ENCODE assay signal across 17 cellular contexts in the genomic region with DNA sequence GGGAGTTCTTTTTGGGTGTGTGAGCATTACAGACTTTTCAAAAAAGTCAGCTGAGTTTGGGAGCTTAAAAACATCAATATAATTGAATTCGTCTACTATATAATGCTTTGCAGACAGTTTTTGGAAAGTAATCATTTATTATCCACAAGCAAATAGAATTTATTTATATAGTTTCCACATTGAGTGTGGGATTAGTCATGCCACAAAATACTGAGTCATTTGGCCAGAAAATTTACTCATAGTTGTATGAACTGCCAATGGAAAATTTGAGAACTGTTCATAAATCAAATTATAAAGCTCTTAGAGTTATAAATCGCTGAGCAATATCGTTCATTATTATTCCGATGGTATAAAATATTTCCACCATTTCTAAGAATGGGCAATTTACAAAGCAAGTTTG. TPM values are rescaled to one million over a fixed set of nuclear protein-coding genes. Genes with fewer than 3 reads are reported as not detected.
DNase-seq lines count a peak whose midpoint lies in the region; ATAC-seq, FAIRE-seq and TF ChIP-seq lines count a peak whose summit lies in the region.
"Had no signal": no experiment of that assay in that cellular context is flagged by ENCODE, and none has a peak within 500 bp of the region (broad histone marks: within the 10 kb centered on the region; RNA-seq: fewer than 3 reads in every experiment).

No MANE protein-coding gene starts in this region.

- ATAC-seq in GM18858 (IDR thresholded peaks at IDR 0.05; ENCODE audit: unreplicated experiment), result no peak
- ATAC-seq in HG02610 (IDR thresholded peaks at IDR 0.05; ENCODE audit: unreplicated experiment), result no peak
- ATAC-seq: body of pancreas; GM23338; lower lobe of right lung; natural killer cell treated with Interleukin-12 subunit alpha and Interleukin-12 subunit beta and Interleukin-15 and Interleukin-18, amount 100 ng/mL, for 72 hours; psoas muscle; Right ventricle myocardium inferior had no signal

- H3K4me2 ChIP-seq in keratinocyte (ENCODE audit: control insufficient read depth, extremely low read depth, insufficient read depth, low read depth, low read length), result peak overlapping the region; percentile 42
- H3K4me2 ChIP-seq: BLaER1, GM23338 had no signal

- H3K79me2 ChIP-seq in keratinocyte (ENCODE audit: control insufficient read depth, insufficient read depth, low read length), result no peaks in the 10 kb centered on the region

- no peaks in the 10 kb centered on the region for H3K9me1 ChIP-seq in keratinocyte (ENCODE audit: control insufficient read depth, extremely low read depth, insufficient read depth, low read length)

- H2AFZ ChIP-seq in keratinocyte (ENCODE audit: control insufficient read depth, low read length), result no peak overlapping the region
- H2AFZ ChIP-seq: GM23338 had no signal

- H3K4me3 ChIP-seq in brain microvascular endothelial cell (ENCODE audit: low read depth, low read length) (no peak overlapping the region), keratinocyte (ENCODE audit: control insufficient read depth in 2 of 3, extremely low read depth in 1 of 3, insufficient read depth in 2 of 3, low read depth in 1 of 3, low read length in 3 of 3) (no peak overlapping the region)
- H3K4me3 ChIP-seq: BLaER1, body of pancreas, GM23338, lower lobe of right lung, psoas muscle had no signal

- H3K27me3 ChIP-seq in brain microvascular endothelial cell (replicated peaks) (no peaks in the 10 kb centered on the region), keratinocyte (ENCODE audit: control insufficient read depth, extremely low read depth, insufficient read depth, low read length) (no peaks in the 10 kb centered on the region)
- H3K27me3 ChIP-seq: BLaER1, body of pancreas had no signal

- H3K27ac ChIP-seq in brain microvascular endothelial cell (peak overlapping the region; percentile 33), keratinocyte (ENCODE audit: control insufficient read depth, insufficient read depth, low read length) (peak overlapping the region; percentile 34)
- H3K27ac ChIP-seq: BLaER1, body of pancreas, lower lobe of right lung, psoas muscle had no signal

- H3K36me3 ChIP-seq in brain microvascular endothelial cell (replicated peaks) (no peaks in the 10 kb centered on the region), keratinocyte (ENCODE audit: control insufficient read depth in 2 of 2, extremely low read depth in 1 of 2, insufficient read depth in 2 of 2, low read length in 2 of 2) (no peaks in the 10 kb centered on the region)
- H3K36me3 ChIP-seq: BLaER1, lower lobe of right lung had no signal

- TF ChIP-seq CTCF in brain microvascular endothelial cell (IDR thresholded peaks at IDR 0.05; ENCODE audit: low read depth, low read length, missing control alignments) (no peak), keratinocyte (optimal IDR thresholded peaks at IDR 0.05 in 1 of 3, IDR thresholded peaks at IDR 0.05 in 1 of 3, conservative IDR thresholded peaks at IDR 0.05 in 1 of 3; ENCODE audit: extremely low read depth in 1 of 3, insufficient read depth in 2 of 3, low read length in 3 of 3) (no peak)

- H3K9me3 ChIP-seq in keratinocyte (ENCODE audit: control insufficient read depth, low read depth, low read length), result no peaks in the 10 kb centered on the region
- H3K9me3 ChIP-seq: BLaER1, body of pancreas, lower lobe of right lung, psoas muscle had no signal

- H4K20me1 ChIP-seq in keratinocyte (ENCODE audit: control insufficient read depth, extremely low read depth, insufficient read depth, low read length), result no peaks in the 10 kb centered on the region
- H4K20me1 ChIP-seq: BLaER1 had no signal

- dilution Hi-C loops in keratinocyte (cut with MboI; ENCODE audit: extremely low pct_ligation_motif_present, low sequenced_read_pairs), result no loop called here

- H3K9ac ChIP-seq in keratinocyte (ENCODE audit: control insufficient read depth, extremely low read depth, insufficient read depth, low read length), result no peak overlapping the region
- H3K9ac ChIP-seq: BLaER1 had no signal

- H3K4me1 ChIP-seq in keratinocyte (ENCODE audit: control insufficient read depth, extremely low read depth, insufficient read depth, low read length), result peaks cover 28% of the 10 kb centered on the region
- H3K4me1 ChIP-seq: body of pancreas had no signal

- in situ Hi-C loops in brain microvascular endothelial cell (cut with HindIII; ENCODE audit: low pct_ligation_motif_present, low sequenced_read_pairs), result no loop called here

- peak; percentile 30 for DNase-seq in AG20443 (ENCODE audit: low spot score)
- DNase-seq in LHCN-M2 (ENCODE audit: low read depth), result peak; percentile 72
- DNase-seq in brain microvascular endothelial cell, result no peak
- DNase-seq in keratinocyte (ENCODE audit: low read depth, low spot score), result no peak
- DNase-seq in NCI-H1105 treated with DMSO at 0.1 percent for 48 hours (lab: John Stamatoyannopoulos, UW), result no peak
- DNase-seq in GM19238 (ENCODE audit: insufficient read length, low spot score), result no peak
- DNase-seq: activated CD4-positive, alpha-beta T cell treated with anti-CD3 and anti-CD28 coated beads for 1 hour; activated gamma-delta T cell; body of pancreas; lower lobe of right lung; psoas muscle had no signal

- FAIRE-seq in keratinocyte (lab: Jason Lieb, UNC), result no peak

RNA-seq across cellular contexts. Expression of gene BEND6, which starts 5.0 kb away (rescaled TPM):
- total RNA-seq in LHCN-M2 (2014; rRNA removed), result 8.7 and 14.1 TPM in 2 replicates
- 6.2 TPM for polyA plus RNA-seq in LHCN-M2 (2012)
- polyA plus RNA-seq in keratinocyte, result 0.77 to 1.0 TPM (median 0.77 TPM) in 3 replicates
- polyA plus RNA-seq in keratinocyte (2011; ENCODE audit: low read depth), result 2.3 TPM
- polyA plus RNA-seq in keratinocyte (2011; cell fraction: cytosol; rRNA removed), result 0.48 and 0.86 TPM in 2 replicates
- polyA plus RNA-seq in keratinocyte (2011; cell fraction: nucleus; rRNA removed), result 0.22 and 0.27 TPM in 2 replicates
- 0.91 and 1.2 TPM in 2 replicates for polyA plus RNA-seq in keratinocyte (2012; ENCODE audit: low replicate concordance)
- polyA minus RNA-seq in keratinocyte, result 0.51 to 0.89 TPM in 2 of 3 replicates, not detected in the other
- polyA minus RNA-seq in keratinocyte (2011; cell fraction: cytosol; rRNA and poly(A)+ RNA removed), result not detected
- not detected in 2 replicates for polyA minus RNA-seq in keratinocyte (2011; cell fraction: nucleus; rRNA and poly(A)+ RNA removed)

Comparison
In these comparisons a context has a peak if more than half of its experiments do, and no peak if none do; other contexts are left out.
1. DNase-seq: peak in AG20443 (single experiment) and LHCN-M2 (single experiment); none in brain microvascular endothelial cell (single experiment), keratinocyte (single experiment), NCI-H1105 treated with DMSO at 0.1 percent for 48 hours (single experiment) and GM19238 (single experiment).